ENCODE assay signal across 8 cellular contexts in the genomic region with DNA sequence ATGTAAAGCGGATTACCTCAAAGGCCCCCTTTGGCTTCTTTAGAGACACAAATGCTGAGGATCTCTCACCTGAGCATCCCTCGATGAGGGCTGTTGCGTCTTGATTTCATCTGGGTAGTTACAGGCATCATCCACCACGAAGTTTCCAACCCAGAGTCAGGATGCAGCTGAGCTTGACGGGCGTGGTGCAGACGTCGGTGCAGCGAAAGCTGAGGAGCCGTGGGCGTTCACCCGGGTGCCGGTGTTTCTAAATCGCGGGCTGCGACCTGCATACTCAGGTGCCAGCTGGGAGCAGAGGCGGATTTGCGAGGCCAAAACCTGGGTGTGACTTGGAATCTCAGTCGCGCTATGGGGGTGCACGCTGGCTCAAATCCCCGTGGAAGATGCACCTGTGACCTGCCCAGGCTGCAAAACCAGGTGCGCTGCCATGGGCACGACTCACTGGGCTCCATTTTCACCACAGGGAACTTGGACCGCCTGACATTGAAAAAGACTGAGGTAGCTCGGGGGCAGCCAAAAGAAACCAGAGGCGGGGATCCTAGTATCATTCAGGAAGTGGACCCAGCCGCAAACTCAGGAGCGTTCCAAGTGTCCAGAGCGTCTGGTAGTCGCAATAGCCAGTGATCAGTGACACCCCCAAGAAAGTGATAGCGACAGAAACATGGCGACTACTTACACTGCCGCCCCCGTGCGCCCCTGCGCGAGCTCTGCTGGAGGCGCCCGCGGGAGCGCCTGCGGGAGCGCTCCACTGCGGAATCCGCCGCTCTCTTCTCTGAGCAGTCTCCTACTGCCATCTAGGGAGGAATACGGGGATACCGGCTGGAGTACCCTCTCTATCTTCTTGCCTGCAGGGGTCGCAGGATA. TPM values are rescaled to one million over a fixed set of nuclear protein-coding genes. Genes with fewer than 3 reads are reported as not detected.
A peak's percentile ranks its signal among the peaks of the same experiment; 100 is the strongest.
DNase-seq lines count a peak whose midpoint lies in the region; ATAC-seq and TF ChIP-seq lines count a peak whose summit lies in the region.

No MANE protein-coding gene starts in this region.

- peak overlapping the region; percentile 66 for H3K9ac ChIP-seq in NT2/D1 (ENCODE audit: insufficient read length, low read depth)

- peaks cover 29% of the 10 kb centered on the region for H3K27me3 ChIP-seq in NT2/D1 (ENCODE audit: insufficient read depth, insufficient read length)
- peaks cover 5 to 81% (median 18%) of the 10 kb centered on the region in 3 donors for H3K27me3 ChIP-seq in psoas muscle (ENCODE audit: insufficient read depth in 3 of 3, low read length in 2 of 3)

- intact Hi-C loops in left ventricle myocardium superior (cut with micrococcal nuclease) (no loop called here), psoas muscle (cut with DNase I) (no loop called here)

- H3K27me3 Mint-ChIP-seq in stimulated activated memory B cell treated with anti-CD40 and anti-IgM and Interleukin-4, amounts not matched to agents 10 μg/mL and 1 μg/mL and 100 μg/mL, for 72 hours = peaks cover 63% of the 10 kb centered on the region

- in situ Hi-C loops in KBM-7 (cut with MboI; ENCODE audit: low pct_unique_long_range_greater_than_20kb, low sequenced_read_pairs) = no loop called here

- no peaks in the 10 kb centered on the region for H3K9me3 ChIP-seq in NT2/D1 (ENCODE audit: insufficient read depth, low read length)
- H3K9me3 ChIP-seq in psoas muscle = peaks cover 4% of the 10 kb centered on the region

- 1 to 3% (median 1%) methylated on average over 50 of the region's 50 CpGs for WGBS in psoas muscle, 3 donors

- H3K4me3 ChIP-seq in NT2/D1 (ENCODE audit: insufficient read length, low read depth) (peak overlapping the region; percentile 64), psoas muscle (no peak overlapping the region)

- H3K4me1 Mint-ChIP-seq in stimulated activated memory B cell treated with anti-CD40 and anti-IgM and Interleukin-4, amounts not matched to agents 10 μg/mL and 1 μg/mL and 100 μg/mL, for 72 hours = peaks cover 6% of the 10 kb centered on the region

- ATAC-seq in left ventricle myocardium superior (peak; percentile 67), psoas muscle (peak in 3 of 4 donors; percentile 65 to 76 (median 68))
- no peak for ATAC-seq in stimulated activated memory B cell treated with anti-CD40 and anti-IgM and Interleukin-4, amounts not matched to agents 10 μg/mL and 1 μg/mL and 100 μg/mL, for 72 hours

- H3K36me3 ChIP-seq in NT2/D1 (ENCODE audit: insufficient read depth, insufficient read length, low read length) = no peaks in the 10 kb centered on the region
- no peaks in the 10 kb centered on the region for H3K36me3 ChIP-seq in psoas muscle (ENCODE audit: insufficient read depth in 1 of 2, low read depth in 1 of 2)

- peak; percentile 37 for TF ChIP-seq CTCF in psoas muscle (IDR thresholded peaks at IDR 0.05)

- peaks cover 3% of the 10 kb centered on the region for H3K9me3 Mint-ChIP-seq in stimulated activated memory B cell treated with anti-CD40 and anti-IgM and Interleukin-4, amounts not matched to agents 10 μg/mL and 1 μg/mL and 100 μg/mL, for 72 hours

- no peak overlapping the region for H3K4me3 Mint-ChIP-seq in stimulated activated memory B cell treated with anti-CD40 and anti-IgM and Interleukin-4, amounts not matched to agents 10 μg/mL and 1 μg/mL and 100 μg/mL, for 72 hours

- H3K36me3 Mint-ChIP-seq in stimulated activated memory B cell treated with anti-CD40 and anti-IgM and Interleukin-4, amounts not matched to agents 10 μg/mL and 1 μg/mL and 100 μg/mL, for 72 hours = no peaks in the 10 kb centered on the region

- peak; percentile 91 for DNase-seq in DMS153 treated with DMSO at 0.1 percent for 48 hours (lab: John Stamatoyannopoulos, UW; ENCODE audit: unreplicated experiment)
- DNase-seq in KBM-7 = peak; percentile 89
- DNase-seq in NT2/D1 (ENCODE audit: low read depth, low spot score) = peak; percentile 74
- peak; percentile 72 for DNase-seq in amniotic epithelial cell (ENCODE audit: low read depth)
- no peak for DNase-seq in left ventricle myocardium superior
- DNase-seq in psoas muscle = no peak
- DNase-seq in effector CD4-positive, alpha-beta T cell = no peak

- H3K4me1 ChIP-seq in NT2/D1 (ENCODE audit: insufficient read depth, insufficient read length) = peaks cover 2% of the 10 kb centered on the region
- H3K4me1 ChIP-seq in psoas muscle = no peaks in the 10 kb centered on the region

- H3K27ac ChIP-seq in psoas muscle = no peak overlapping the region

- H3K27ac Mint-ChIP-seq in stimulated activated memory B cell treated with anti-CD40 and anti-IgM and Interleukin-4, amounts not matched to agents 10 μg/mL and 1 μg/mL and 100 μg/mL, for 72 hours = no peak overlapping the region

RNA-seq across cellular contexts. Expression of a gene that starts 36.4 kb away (rescaled TPM):
- not detected for total RNA-seq in left ventricle myocardium superior
- not detected for total RNA-seq in psoas muscle
- not detected for polyA plus RNA-seq in psoas muscle

RNA-seq across cellular contexts. Expression of a gene that starts 47.3 kb away (rescaled TPM):
- total RNA-seq in left ventricle myocardium superior (not detected), psoas muscle (not detected)
- not detected for polyA plus RNA-seq in psoas muscle

RNA-seq across cellular contexts. Expression of a gene that starts 54.3 kb away (rescaled TPM):
- total RNA-seq in left ventricle myocardium superior = 0.50 TPM
- under 1 TPM in 1 of 4 donors, not detected in 3; 0.76 TPM for total RNA-seq in psoas muscle
- under 1 TPM in 1 of 3 donors, not detected in 2; 0.08 TPM for polyA plus RNA-seq in psoas muscle

Comparison
In these comparisons a context has a peak if more than half of its experiments do, and no peak if none do; other contexts are left out.
1. DNase-seq: peak in DMS153 treated with DMSO at 0.1 percent for 48 hours (single experiment), KBM-7 (single experiment), NT2/D1 (single experiment) and amniotic epithelial cell (single experiment); none in left ventricle myocardium superior (single experiment), psoas muscle (0 of 2) and effector CD4-positive, alpha-beta T cell (single experiment).